Comparison of ENCODE assay signal across 24 cellular contexts in genomic region chr12:56017181-56017580, GRCh38.
"Had no signal": no experiment of that assay in that cellular context is flagged by ENCODE, and none has a peak within 500 bp of the region (broad histone marks: within the 10 kb centered on the region; RNA-seq: fewer than 3 reads in every experiment).

No MANE protein-coding gene starts in this region.

- H3K4me3 Mint-ChIP-seq: naive thymus-derived CD4-positive, alpha-beta T cell; natural killer cell; stimulated activated effector memory CD8-positive, alpha-beta T cell treated with anti-CD3 and anti-CD28 coated beads, Interleukin-12 subunit alpha, Interleukin-12 subunit beta, amount 100 ng/mL, for 72 hours; stimulated activated naive B cell treated with anti-CD40 and anti-IgM and Interleukin-4, amounts not matched to agents 10 μg/mL and 1 μg/mL and 100 μg/mL, for 72 hours; stimulated activated naive CD8-positive, alpha-beta T cell treated with anti-CD3 and anti-CD28 coated beads, Interleukin-15, Interleukin-2, amounts not matched to agents 100 ng/mL and 50 ng/mL, for 24 hours had no signal

- FAIRE-seq: pancreas, small intestine had no signal

- H3K9me3 ChIP-seq: neutrophil, pancreas, prostate gland, right lobe of liver, sigmoid colon, stomach, thoracic aorta, thyroid gland, tibial nerve, upper lobe of right lung, uterus had no signal

- H3K36me3 Mint-ChIP-seq: natural killer cell had no signal

- H3K4me3 ChIP-seq: pancreas, prostate gland, right lobe of liver, sigmoid colon, stomach, thoracic aorta, thyroid gland, tibial nerve, upper lobe of right lung, uterus had no signal

- H3K27me3 ChIP-seq: neutrophil, pancreas, right lobe of liver, sigmoid colon, stomach, thyroid gland, tibial nerve, upper lobe of right lung, uterus had no signal

- H3K27ac Mint-ChIP-seq: natural killer cell; stimulated activated effector memory CD8-positive, alpha-beta T cell treated with anti-CD3 and anti-CD28 coated beads, Interleukin-12 subunit alpha, Interleukin-12 subunit beta, amount 100 ng/mL, for 72 hours; stimulated activated naive B cell treated with anti-CD40 and anti-IgM and Interleukin-4, amounts not matched to agents 10 μg/mL and 1 μg/mL and 100 μg/mL, for 72 hours; stimulated activated naive CD8-positive, alpha-beta T cell treated with anti-CD3 and anti-CD28 coated beads, Interleukin-15, Interleukin-2, amounts not matched to agents 100 ng/mL and 50 ng/mL, for 24 hours had no signal

- H3K4me1 ChIP-seq: pancreas, prostate gland, uterus had no signal

- ATAC-seq: naive thymus-derived CD4-positive, alpha-beta T cell; natural killer cell; pancreas; right cardiac atrium; right lobe of liver; stimulated activated effector memory CD8-positive, alpha-beta T cell treated with anti-CD3 and anti-CD28 coated beads, Interleukin-12 subunit alpha, Interleukin-12 subunit beta, amount 100 ng/mL, for 72 hours; stimulated activated naive B cell treated with anti-CD40 and anti-IgM and Interleukin-4, amounts not matched to agents 10 μg/mL and 1 μg/mL and 100 μg/mL, for 72 hours; upper lobe of right lung had no signal

- H3K27me3 Mint-ChIP-seq: naive thymus-derived CD4-positive, alpha-beta T cell; stimulated activated naive CD8-positive, alpha-beta T cell treated with anti-CD3 and anti-CD28 coated beads, Interleukin-15, Interleukin-2, amounts not matched to agents 100 ng/mL and 50 ng/mL, for 24 hours had no signal

- H3K9me3 Mint-ChIP-seq: naive thymus-derived CD4-positive, alpha-beta T cell; natural killer cell; stimulated activated effector memory CD8-positive, alpha-beta T cell treated with anti-CD3 and anti-CD28 coated beads, Interleukin-12 subunit alpha, Interleukin-12 subunit beta, amount 100 ng/mL, for 72 hours; stimulated activated naive B cell treated with anti-CD40 and anti-IgM and Interleukin-4, amounts not matched to agents 10 μg/mL and 1 μg/mL and 100 μg/mL, for 72 hours; stimulated activated naive CD8-positive, alpha-beta T cell treated with anti-CD3 and anti-CD28 coated beads, Interleukin-15, Interleukin-2, amounts not matched to agents 100 ng/mL and 50 ng/mL, for 24 hours had no signal

- H3K27ac ChIP-seq: neutrophil, pancreas, prostate gland, right lobe of liver, sigmoid colon, stomach, thoracic aorta, thyroid gland, tibial nerve, upper lobe of right lung, uterus had no signal

- H3K36me3 ChIP-seq: neutrophil, pancreas, prostate gland, right lobe of liver, thyroid gland, uterus had no signal

- DNase-seq: naive thymus-derived CD4-positive, alpha-beta T cell; natural killer cell; pancreas; right cardiac atrium; right lobe of liver; sigmoid colon; small intestine; stimulated activated CD4-positive, alpha-beta T cell treated with anti-CD3 and anti-CD28 coated beads, Interleukin-15, amount 100 ng/mL, for 24 hours; stimulated activated CD4-positive, alpha-beta T cell treated with anti-CD3 and anti-CD28 coated beads, Interleukin-2, amount 100 ng/mL, for 24 hours; stimulated activated CD4-positive, alpha-beta T cell treated with anti-CD3 and anti-CD28 coated beads, Interleukin-2, amount 100 ng/mL, for 48 hours; stimulated activated CD4-positive, alpha-beta T cell treated with anti-CD3 and anti-CD28 coated beads, Interleukin-4, amount 100 ng/mL, for 24 hours; stimulated activated naive B cell treated with anti-CD40 and anti-IgM and Interleukin-4, amounts not matched to agents 10 μg/mL and 1 μg/mL and 100 μg/mL, for 72 hours; stimulated activated naive CD4-positive, alpha-beta T cell treated with Interleukin-2 at 50 U/mL for 16 hours; stomach; thyroid gland; trophoblast cell; upper lobe of right lung; uterus had no signal
